Comparison of ENCODE assay signal across 8 cellular contexts in genomic region chr5:57173318-57174127, GRCh38. TPM values are rescaled to one million over a fixed set of nuclear protein-coding genes. Genes with fewer than 3 reads are reported as not detected.
DNase-seq lines count a peak whose midpoint lies in the region; ATAC-seq and TF ChIP-seq lines count a peak whose summit lies in the region.

A gene with protein sequence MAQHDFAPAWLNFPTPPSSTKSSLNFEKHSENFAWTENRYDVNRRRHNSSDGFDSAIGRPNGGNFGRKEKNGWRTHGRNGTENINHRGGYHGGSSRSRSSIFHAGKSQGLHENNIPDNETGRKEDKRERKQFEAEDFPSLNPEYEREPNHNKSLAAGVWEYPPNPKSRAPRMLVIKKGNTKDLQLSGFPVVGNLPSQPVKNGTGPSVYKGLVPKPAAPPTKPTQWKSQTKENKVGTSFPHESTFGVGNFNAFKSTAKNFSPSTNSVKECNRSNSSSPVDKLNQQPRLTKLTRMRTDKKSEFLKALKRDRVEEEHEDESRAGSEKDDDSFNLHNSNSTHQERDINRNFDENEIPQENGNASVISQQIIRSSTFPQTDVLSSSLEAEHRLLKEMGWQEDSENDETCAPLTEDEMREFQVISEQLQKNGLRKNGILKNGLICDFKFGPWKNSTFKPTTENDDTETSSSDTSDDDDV (plus strand): TSS chr5:57174059. CDS start chr5:57214131, 40,072 bp downstream.

- no peaks in the 10 kb centered on the region for H3K9me3 Mint-ChIP-seq in activated naive CD4-positive, alpha-beta T cell treated with anti-CD3 and anti-CD28 coated beads, Interleukin-2, amount 50 U/mL, for 72 hours

- DNase-seq in NCI-H1092 treated with DMSO at 0.1 percent for 48 hours (lab: John Stamatoyannopoulos, UW): peak; percentile 96
- peak; percentile 99 for DNase-seq in SKM-1 (lab: John Stamatoyannopoulos, UW; ENCODE audit: unreplicated experiment)
- peak; percentile 94 to 98 for DNase-seq in activated naive CD4-positive, alpha-beta T cell treated with anti-CD3 and anti-CD28 coated beads, Interleukin-2, amount 50 U/mL, for 72 hours (ENCODE audit: low spot score in 2 of 2)
- DNase-seq in glomerular endothelial cell (ENCODE audit: extremely low read depth, low read depth, low spot score): peak; percentile 84
- DNase-seq in omental fat pad (ENCODE audit: low spot score): peak; percentile 99
- DNase-seq in testis: peak; percentile 98

- peak within 1 kb of the TSS; percentile 84 for H3K4me3 ChIP-seq in GM08714 (ENCODE audit: low read length)
- peak within 1 kb of the TSS; percentile 77 to 93 for H3K4me3 ChIP-seq in testis

- 0 to 1% methylated on average over 30 to 55 of the region's 83 CpGs for WGBS in testis, 2 donors

- H3K27ac ChIP-seq in testis: peak within 1 kb of the TSS; percentile 100

- no peaks in the 10 kb centered on the region for H3K9me3 ChIP-seq in testis

- no peaks in the 10 kb centered on the region for H3K27me3 ChIP-seq in testis

- no peak for TF ChIP-seq CTCF in omental fat pad (IDR thresholded peaks at IDR 0.05)
- no peak for TF ChIP-seq CTCF in testis (IDR thresholded peaks at IDR 0.05)

- intact Hi-C loops in testis (cut with DNase I; ENCODE audit: low total_unique reads): no loop called here

- ATAC-seq in HG02610 (IDR thresholded peaks at IDR 0.05; ENCODE audit: unreplicated experiment): peak; percentile 77
- peak; percentile 80 for ATAC-seq in activated naive CD4-positive, alpha-beta T cell treated with anti-CD3 and anti-CD28 coated beads, Interleukin-2, amount 50 U/mL, for 72 hours
- ATAC-seq in omental fat pad (ENCODE audit: low FRiP score): peak; percentile 92

- H3K36me3 ChIP-seq in testis (ENCODE audit: low read depth, missing control alignments): no peaks in the 10 kb centered on the region

- peaks cover 35 to 40% of the 10 kb centered on the region in 2 donors for H3K36me3 Mint-ChIP-seq in activated naive CD4-positive, alpha-beta T cell treated with anti-CD3 and anti-CD28 coated beads, Interleukin-2, amount 50 U/mL, for 72 hours

- H3K27ac Mint-ChIP-seq in activated naive CD4-positive, alpha-beta T cell treated with anti-CD3 and anti-CD28 coated beads, Interleukin-2, amount 50 U/mL, for 72 hours: peak within 1 kb of the TSS; percentile 96 to 99

- TF ChIP-seq POLR2A in testis (IDR thresholded peaks at IDR 0.05): peak; percentile 77

- peaks cover 10% of the 10 kb centered on the region for H3K4me1 ChIP-seq in testis

RNA-seq across cellular contexts. Expression of the gene that starts here (rescaled TPM):
- 100 to 1,000 TPM in 1 of 2 donors, 10 to 100 TPM in 1; 91.7 to 108 TPM for total RNA-seq in activated naive CD4-positive, alpha-beta T cell treated with anti-CD3 and anti-CD28 coated beads, Interleukin-2, amount 50 U/mL, for 72 hours
- total RNA-seq in glomerular endothelial cell (30.6 and 41.8 TPM in 2 replicates), omental fat pad (10 to 100 TPM; 56.1 to 99.0 (median 83.3) TPM), testis (100 to 1,000 TPM; 137 to 167 TPM)
- polyA plus RNA-seq in testis (ENCODE audit: insufficient read depth, low read depth, low replicate concordance): 109 TPM

Comparison
In these comparisons a context has a peak if more than half of its experiments do, and no peak if none do; other contexts are left out.
1. Peak in every context shown above with its lines: DNase-seq, ATAC-seq, H3K4me3 ChIP-seq and H3K27ac ChIP-seq.